ENCODE assay signal across 19 cellular contexts in genomic region chr2:157181234-157181633, GRCh38.
DNase-seq lines count a peak whose midpoint lies in the region; ATAC-seq, FAIRE-seq and TF ChIP-seq lines count a peak whose summit lies in the region.
"Had no signal": no experiment of that assay in that cellular context is flagged by ENCODE, and none has a peak within 500 bp of the region (broad histone marks: within the 10 kb centered on the region; RNA-seq: fewer than 3 reads in every experiment).

No MANE protein-coding gene starts in this region.

- no peak overlapping the region for H4K8ac ChIP-seq in mesendoderm (ENCODE audit: low read depth, low read length)

- peak overlapping the region; percentile 47 for H3K27ac Mint-ChIP-seq in MCF 10A (ENCODE audit: low read depth, unreplicated experiment)
- H3K27ac Mint-ChIP-seq: CD4-positive, CD25-positive, alpha-beta regulatory T cell had no signal

- H3K4me1 ChIP-seq in mammary epithelial cell (ENCODE audit: insufficient read depth, low read length), result peaks cover 12% of the 10 kb centered on the region
- H3K4me1 ChIP-seq in K562 (replicated peaks in 1 of 2; ENCODE audit: control insufficient read depth in 2 of 2, insufficient read depth in 2 of 2, low read length in 2 of 2), result peaks cover 3 to 20% of the 10 kb centered on the region in 2 experiments; a peak in 4 of 5 replicates
- H3K4me1 ChIP-seq in SJCRH30, result 0 out of 2 replicates have a peak, but pooled peaks cover 2% of the 10 kb centered on the region
- H3K4me1 ChIP-seq in effector memory CD4-positive, alpha-beta T cell (ENCODE audit: control insufficient read depth, insufficient read depth, low read length, poor library complexity, severe bottlenecking), result no peaks in the 10 kb centered on the region
- H3K4me1 ChIP-seq in mesendoderm (ENCODE audit: control insufficient read depth, low read depth, low read length), result no peaks in the 10 kb centered on the region

- H3K36me3 ChIP-seq in mammary epithelial cell (ENCODE audit: insufficient read depth, low read length), result no peaks in the 10 kb centered on the region
- no peaks in the 10 kb centered on the region for H3K36me3 ChIP-seq in K562 (ENCODE audit: control insufficient read depth, insufficient read depth, low read length)
- H3K36me3 ChIP-seq in SJCRH30, result no peaks in the 10 kb centered on the region
- no peaks in the 10 kb centered on the region for H3K36me3 ChIP-seq in effector memory CD4-positive, alpha-beta T cell (ENCODE audit: control insufficient read depth, insufficient read depth, low read length)
- no peaks in the 10 kb centered on the region for H3K36me3 ChIP-seq in mesendoderm (ENCODE audit: control insufficient read depth, insufficient read depth, low read length)
- H3K36me3 ChIP-seq: MG63 had no signal

- peaks cover 19% of the 10 kb centered on the region for H3K4me1 Mint-ChIP-seq in MCF 10A (ENCODE audit: insufficient read depth, unreplicated experiment)

- no peak overlapping the region for H2BK15ac ChIP-seq in mesendoderm (replicated peaks; ENCODE audit: low read depth)

- peaks cover 8% of the 10 kb centered on the region for H3K9me3 Mint-ChIP-seq in MCF 10A (ENCODE audit: unreplicated experiment)
- H3K9me3 Mint-ChIP-seq: CD4-positive, CD25-positive, alpha-beta regulatory T cell had no signal

- TF ChIP-seq POLR2A in K562 (conservative IDR thresholded peaks at IDR 0.05), result no peak

- no peak overlapping the region for H3K18ac ChIP-seq in mesendoderm (ENCODE audit: low read length)

- intact Hi-C loops in MCF 10A (cut with micrococcal nuclease) (no loop called here), mammary epithelial cell (cut with micrococcal nuclease) (no loop called here), K562 (cut with micrococcal nuclease) (no loop called here)

- no peaks in the 10 kb centered on the region for H3K27me3 Mint-ChIP-seq in MCF 10A (ENCODE audit: insufficient read depth, unreplicated experiment)

- CTCF ChIA-PET in MCF 10A (lab: Yijun Ruan, JAX), result interaction anchor here (1.4 to 4.6 kb wide), 2 partner anchors 12 to 288 kb away, joined by 4 to 26 read pairs; no protein-coding TSS in a partner anchor
- CTCF ChIA-PET in mammary epithelial cell (lab: Charles Lee; ENCODE audit: low non-redundant PET), result no interaction called here
- CTCF ChIA-PET in K562 (lab: Yijun Ruan, JAX; ENCODE audit: low intra/inter-chr PET ratio), result no interaction called here

- no peaks in the 10 kb centered on the region for H3K9me1 ChIP-seq in K562 (ENCODE audit: control insufficient read depth, insufficient read depth, low read length)

- H3K4me2 ChIP-seq in mammary epithelial cell (ENCODE audit: insufficient read depth, low read depth, low read length), result no peak overlapping the region
- H3K4me2 ChIP-seq in K562 (ENCODE audit: insufficient read depth, low read length), result peak overlapping the region; percentile 39; the same call in 1 of the 2 replicates
- H3K4me2 ChIP-seq in mesendoderm (ENCODE audit: low read length), result no peak overlapping the region

- no peak overlapping the region for H3K4me3 ChIP-seq in mammary epithelial cell (replicated peaks in 1 of 3; ENCODE audit: insufficient read depth in 1 of 3, low read depth in 2 of 3, low read length in 3 of 3)
- no peak overlapping the region for H3K4me3 ChIP-seq in K562
- no peak overlapping the region for H3K4me3 ChIP-seq in fibroblast of mammary gland (ENCODE audit: control insufficient read depth, low read depth, low read length)
- H3K4me3 ChIP-seq in SJCRH30, result no peak overlapping the region
- H3K4me3 ChIP-seq in effector memory CD4-positive, alpha-beta T cell (ENCODE audit: insufficient read depth, low read depth, low read length, poor library complexity, severe bottlenecking), result no peak overlapping the region
- H3K4me3 ChIP-seq in mesendoderm (ENCODE audit: low read length), result no peak overlapping the region
- H3K4me3 ChIP-seq: GM23248, MG63 had no signal

- H3K36me3 Mint-ChIP-seq in MCF 10A (ENCODE audit: insufficient read depth, unreplicated experiment), result peaks cover 5% of the 10 kb centered on the region
- H3K36me3 Mint-ChIP-seq: CD4-positive, CD25-positive, alpha-beta regulatory T cell had no signal

- dilution Hi-C loops in mammary epithelial cell (cut with HindIII; ENCODE audit: low sequenced_read_pairs), result no loop called here

- TF ChIP-seq EP300 in K562 (IDR thresholded peaks at IDR 0.05; ENCODE audit: low read length), result no peak

- DNase-seq in MCF 10A (ENCODE audit: unreplicated experiment) (peak; percentile 45), mammary epithelial cell (no peak), K562 (ENCODE audit: extremely low read depth in 1 of 4, low spot score in 3 of 4) (no peak), fibroblast of mammary gland (ENCODE audit: low read depth) (peak; percentile 32), SJCRH30 (no peak), mesendoderm (no peak), NCI-H1417 treated with DMSO at 0.1 percent for 48 hours (lab: John Stamatoyannopoulos, UW) (no peak)
- no peak for DNase-seq in effector memory CD4-positive, alpha-beta T cell
- DNase-seq: AML-193; CD4-positive, CD25-positive, alpha-beta regulatory T cell; DND-41; GDM1; GM23248; KG1; MG63; NCI-H1930; NCI-H2171; NCI-H774 had no signal

- TF ChIP-seq CTCF in MCF 10A (IDR thresholded peaks at IDR 0.05; ENCODE audit: unreplicated experiment) (no peak), mammary epithelial cell (conservative IDR thresholded peaks at IDR 0.05 in 1 of 2, IDR thresholded peaks at IDR 0.05 in 1 of 2; ENCODE audit: extremely low read depth in 1 of 2, insufficient read depth in 1 of 2, low read depth in 1 of 2, low read length in 2 of 2) (no peak), K562 (IDR thresholded peaks at IDR 0.05 in 2 of 3, conservative IDR thresholded peaks at IDR 0.05 in 1 of 3; ENCODE audit: insufficient read depth in 2 of 3, low read depth in 1 of 3, low read length in 3 of 3) (no peak), fibroblast of mammary gland (conservative IDR thresholded peaks at IDR 0.05; ENCODE audit: control insufficient read depth, insufficient read depth, low read depth, low read length) (no peak)

- no peak for TF ChIP-seq RAD21 in K562 (CRISPR knock-in tag; conservative IDR thresholded peaks at IDR 0.05 in 1 of 2, IDR thresholded peaks at IDR 0.05 in 1 of 2)

- no peak overlapping the region for H3K4ac ChIP-seq in mesendoderm (ENCODE audit: low read depth, low read length)

- no peak overlapping the region for H3K9ac ChIP-seq in mammary epithelial cell (ENCODE audit: insufficient read depth, low read length)
- peak overlapping the region in 1 of 2 experiments; percentile 6; a peak in 2 of 4 replicates for H3K9ac ChIP-seq in K562 (ENCODE audit: insufficient read depth in 1 of 2, low read depth in 2 of 2, low read length in 2 of 2)
- H3K9ac ChIP-seq in mesendoderm (ENCODE audit: low read length), result no peak overlapping the region
- H3K9ac ChIP-seq: GM23248 had no signal

- FAIRE-seq in K562 (lab: Jason Lieb, UNC), result no peak
- FAIRE-seq: GM12892 had no signal

- no peak overlapping the region for H3K56ac ChIP-seq in mesendoderm (ENCODE audit: low read length)

- in situ Hi-C loops in mammary epithelial cell (cut with MboI; ENCODE audit: low sequenced_read_pairs in 2 of 2) (loop anchor here (25.0 kb wide), 2 partner anchors 294 to 1794 kb away; no protein-coding TSS in a partner anchor), K562 (cut with MboI) (no loop called here)

- POLR2A ChIA-PET in MCF 10A (lab: Yijun Ruan, JAX), result interaction anchor here (0.6 to 0.7 kb wide), 3 partner anchors 59 to 1803 kb away, joined by 3 read pairs; no protein-coding TSS in a partner anchor
- POLR2A ChIA-PET in K562 (lab: Yijun Ruan, JAX), result interaction anchor here (0.8 to 1.5 kb wide), 3 partner anchors 48 to 827 kb away, joined by 3 to 4 read pairs (median 4); partner anchors contain the start of gene GALNT5

- H3K9me3 ChIP-seq in mammary epithelial cell (replicated peaks; ENCODE audit: insufficient read depth, low read length), result no peaks in the 10 kb centered on the region
- no peaks in the 10 kb centered on the region for H3K9me3 ChIP-seq in K562 (replicated peaks; ENCODE audit: control insufficient read depth, insufficient read depth, low read depth, low read length)
- H3K9me3 ChIP-seq in SJCRH30 (replicated peaks), result no peaks in the 10 kb centered on the region
- H3K9me3 ChIP-seq in effector memory CD4-positive, alpha-beta T cell (ENCODE audit: control insufficient read depth, low read length), result no peaks in the 10 kb centered on the region

- H3K23ac ChIP-seq in mesendoderm (ENCODE audit: low read length), result no peak overlapping the region

- H2AK5ac ChIP-seq in mesendoderm (ENCODE audit: low read length), result no peak overlapping the region

- ATAC-seq in K562, result peak; percentile 12; the same call in 2 of the 3 replicates

- H2BK5ac ChIP-seq in mesendoderm (ENCODE audit: low read length), result no peak overlapping the region

- H3K27ac ChIP-seq in mammary epithelial cell (ENCODE audit: insufficient read depth, low read depth, low read length) (no peak overlapping the region), K562 (ENCODE audit: extremely low read depth, low read depth, low read length) (peak overlapping the region; percentile 72), SJCRH30 (no peak overlapping the region), mesendoderm (ENCODE audit: low read depth, low read length) (no peak overlapping the region)
- no peak overlapping the region for H3K27ac ChIP-seq in effector memory CD4-positive, alpha-beta T cell (ENCODE audit: insufficient read depth, low read length, poor library complexity, severe bottlenecking)
- H3K27ac ChIP-seq: GM23248 had no signal

- H4K5ac ChIP-seq in mesendoderm (ENCODE audit: low read length), result no peak overlapping the region

- no peaks in the 10 kb centered on the region for H3K79me1 ChIP-seq in mesendoderm (ENCODE audit: low read length)

- H3K27me3 ChIP-seq in mammary epithelial cell (ENCODE audit: insufficient read depth, low read length) (no peaks in the 10 kb centered on the region), K562 (ENCODE audit: control insufficient read depth in 2 of 2, insufficient read depth in 2 of 2, low read length in 2 of 2) (no peaks in the 10 kb centered on the region), SJCRH30 (no peaks in the 10 kb centered on the region), mesendoderm (ENCODE audit: insufficient read depth, low read length, poor library complexity) (no peaks in the 10 kb centered on the region)
- H3K27me3 ChIP-seq in effector memory CD4-positive, alpha-beta T cell (replicated peaks; ENCODE audit: control insufficient read depth, insufficient read depth, low read length, poor library complexity, severe bottlenecking), result no peaks in the 10 kb centered on the region
- H3K27me3 ChIP-seq: MG63 had no signal

- H3K79me2 ChIP-seq in mammary epithelial cell (ENCODE audit: insufficient read depth, low read length), result no peaks in the 10 kb centered on the region
- no peaks in the 10 kb centered on the region for H3K79me2 ChIP-seq in K562 (ENCODE audit: control insufficient read depth, insufficient read depth, low read length)
- H3K79me2 ChIP-seq in mesendoderm (ENCODE audit: control insufficient read depth, insufficient read depth, low read length), result no peaks in the 10 kb centered on the region

- no TSS peak for BruUV-seq in MCF 10A (replicated peaks; lab: Mats Ljungman, UMichigan)
- BruUV-seq in mammary epithelial cell (replicated peaks; lab: Mats Ljungman, UMichigan), result no TSS peak
- no TSS peak for BruUV-seq in K562 (replicated peaks; lab: Mats Ljungman, UMichigan)

- H2BK120ac ChIP-seq in mesendoderm (ENCODE audit: low read depth, low read length), result no peak overlapping the region

- H4K20me1 ChIP-seq in mammary epithelial cell (ENCODE audit: insufficient read depth, low read length), result no peaks in the 10 kb centered on the region
- no peaks in the 10 kb centered on the region for H4K20me1 ChIP-seq in K562 (replicated peaks; ENCODE audit: control insufficient read depth, insufficient read depth, low read length)

- WGBS in mammary epithelial cell (ENCODE audit: low coverage, missing lambda C conversion rate), result 95% methylated on average over 2 of the region's 2 CpGs
- 10% methylated on average over 2 of the region's 2 CpGs for WGBS in K562 (ENCODE audit: insufficient coverage, low coverage, missing lambda C conversion rate)
- WGBS in mesendoderm (ENCODE audit: extremely low coverage, insufficient coverage, low lambda C conversion rate), result no CpG with 5 or more reads among the region's 2 CpGs

- no peak overlapping the region for H3K4me3 Mint-ChIP-seq in MCF 10A (ENCODE audit: unreplicated experiment)
- H3K4me3 Mint-ChIP-seq: CD4-positive, CD25-positive, alpha-beta regulatory T cell had no signal

- H2AFZ ChIP-seq in mammary epithelial cell (ENCODE audit: low read depth, low read length), result no peak overlapping the region
- peak overlapping the region; percentile 86 for H2AFZ ChIP-seq in K562 (ENCODE audit: low read depth, low read length)
- H2AFZ ChIP-seq: GM23248 had no signal

Comparison
In these comparisons a context has a peak if more than half of its experiments do, and no peak if none do; other contexts are left out.
1. DNase-seq: peak in MCF 10A (single experiment) and fibroblast of mammary gland (single experiment); none in mammary epithelial cell (single experiment), K562 (0 of 4), SJCRH30 (0 of 2), effector memory CD4-positive, alpha-beta T cell (0 of 3), mesendoderm (single experiment) and NCI-H1417 treated with DMSO at 0.1 percent for 48 hours (single experiment).